16 cellular contexts compared by ENCODE assay signal in genomic region chr1:153531638-153532037, GRCh38. TPM values are rescaled to one million over a fixed set of nuclear protein-coding genes. Genes with fewer than 3 reads are reported as not detected.
DNase-seq lines count a peak whose midpoint lies in the region; ATAC-seq, FAIRE-seq and TF ChIP-seq lines count a peak whose summit lies in the region.
"Had no signal": no experiment of that assay in that cellular context is flagged by ENCODE, and none has a peak within 500 bp of the region (broad histone marks: within the 10 kb centered on the region; RNA-seq: fewer than 3 reads in every experiment).

No MANE protein-coding gene starts in this region.

- FAIRE-seq in endothelial cell of umbilical vein (lab: Jason Lieb, UNC): no peak
- FAIRE-seq: A204.1 had no signal

- H3K27me3 Mint-ChIP-seq in activated CD4-positive, alpha-beta T cell treated with anti-CD3 and anti-CD28 coated beads for 36 hours: no peaks in the 10 kb centered on the region
- H3K27me3 Mint-ChIP-seq in stimulated activated naive CD8-positive, alpha-beta T cell treated with anti-CD3 and anti-CD28 coated beads, Interleukin-15, amount 100 ng/mL, for 72 hours: no peaks in the 10 kb centered on the region
- H3K27me3 Mint-ChIP-seq: IgD-negative memory B cell; stimulated activated naive B cell treated with anti-CD40 and anti-IgM and Interleukin-4, amounts not matched to agents 10 μg/mL and 1 μg/mL and 100 μg/mL, for 72 hours had no signal

- H3K4me1 ChIP-seq in endothelial cell of umbilical vein (ENCODE audit: control insufficient read depth, extremely low read depth, insufficient read depth, low read length): peaks cover 42% of the 10 kb centered on the region

- BruUV-seq in endothelial cell of umbilical vein (replicated peaks; lab: Mats Ljungman, UMichigan): no TSS peak

- H3K27ac Mint-ChIP-seq in activated CD4-positive, alpha-beta T cell treated with anti-CD3 and anti-CD28 coated beads for 36 hours: peak overlapping the region; percentile 94
- H3K27ac Mint-ChIP-seq in stimulated activated naive CD8-positive, alpha-beta T cell treated with anti-CD3 and anti-CD28 coated beads, Interleukin-15, amount 100 ng/mL, for 72 hours: peak overlapping the region; percentile 85 to 92

- CTCF ChIA-PET in activated CD4-positive, alpha-beta T cell treated with anti-CD3 and anti-CD28 coated beads for 36 hours (lab: Charles Lee): interaction anchor here (0.6 to 5.4 kb wide), 24 partner anchors 9 to 340 kb away, joined by 3 to 97 read pairs (median 6); partner anchors contain the start of genes CHTOP, S100A2, S100A4 and S100A5
- CTCF ChIA-PET in endothelial cell of umbilical vein (lab: Charles Lee): interaction anchor here (0.9 to 5.8 kb wide), 14 partner anchors 8 to 176 kb away, joined by 3 to 216 read pairs (median 12); partner anchors contain the start of genes CHTOP, S100A1, S100A13 and S100A2

- peaks cover 17% of the 10 kb centered on the region for H3K36me3 Mint-ChIP-seq in activated CD4-positive, alpha-beta T cell treated with anti-CD3 and anti-CD28 coated beads for 36 hours (ENCODE audit: low read depth)

- H3K4me3 Mint-ChIP-seq in activated CD4-positive, alpha-beta T cell treated with anti-CD3 and anti-CD28 coated beads for 36 hours: no peak overlapping the region
- peak overlapping the region in 1 of 2 donors; percentile 31 for H3K4me3 Mint-ChIP-seq in stimulated activated naive CD8-positive, alpha-beta T cell treated with anti-CD3 and anti-CD28 coated beads, Interleukin-15, amount 100 ng/mL, for 72 hours
- H3K4me3 Mint-ChIP-seq: stimulated activated naive B cell treated with anti-CD40 and anti-IgM and Interleukin-4, amounts not matched to agents 10 μg/mL and 1 μg/mL and 100 μg/mL, for 72 hours had no signal

- H3K36me3 ChIP-seq in WERI-Rb-1 (no peaks in the 10 kb centered on the region), endothelial cell of umbilical vein (ENCODE audit: control insufficient read depth in 2 of 2, extremely low read depth in 1 of 2, insufficient read depth in 2 of 2, low read length in 2 of 2) (no peaks in the 10 kb centered on the region)
- H3K36me3 ChIP-seq: right atrium auricular region had no signal

- dilution Hi-C loops in endothelial cell of umbilical vein (cut with MboI; ENCODE audit: extremely low pct_ligation_motif_present, low sequenced_read_pairs): no loop called here

- peak overlapping the region; percentile 50 for H3K4me2 ChIP-seq in endothelial cell of umbilical vein (ENCODE audit: insufficient read depth, low read length)

- no peak overlapping the region for H2AFZ ChIP-seq in endothelial cell of umbilical vein (ENCODE audit: low read depth, low read length)

- no peak for DNase-seq in activated CD4-positive, alpha-beta T cell treated with anti-CD3 and anti-CD28 coated beads for 36 hours
- no peak for DNase-seq in activated CD4-positive, alpha-beta T cell treated with anti-CD3 and anti-CD28 coated beads, Interleukin-2, amount 50 U/mL, for 4 hours
- peak; percentile 71 for DNase-seq in WERI-Rb-1
- no peak for DNase-seq in endothelial cell of umbilical vein (ENCODE audit: low read depth, low spot score)
- no peak for DNase-seq in stimulated activated naive CD8-positive, alpha-beta T cell treated with anti-CD3 and anti-CD28 coated beads, Interleukin-15, amount 100 ng/mL, for 72 hours
- DNase-seq: cerebellar nuclear complex; NCI-H1105; stimulated activated naive B cell treated with anti-CD40 and anti-IgM and Interleukin-4, amounts not matched to agents 10 μg/mL and 1 μg/mL and 100 μg/mL, for 72 hours had no signal

- POLR2A ChIA-PET in activated CD4-positive, alpha-beta T cell treated with anti-CD3 and anti-CD28 coated beads for 36 hours (lab: Charles Lee): interaction anchor here (0.6 to 2.1 kb wide), 12 partner anchors 9 to 459 kb away, joined by 3 to 14 read pairs (median 4); partner anchors contain the start of genes CHTOP, RPS27, S100A4 and S100A5
- POLR2A ChIA-PET in endothelial cell of umbilical vein (lab: Charles Lee): interaction anchor here (0.8 to 3.0 kb wide), 4 partner anchors 11 to 37 kb away, joined by 3 to 14 read pairs (median 3); partner anchors contain the start of gene S100A4

- peaks cover 50% of the 10 kb centered on the region for H3K4me1 Mint-ChIP-seq in activated CD4-positive, alpha-beta T cell treated with anti-CD3 and anti-CD28 coated beads for 36 hours
- H3K4me1 Mint-ChIP-seq in stimulated activated naive CD8-positive, alpha-beta T cell treated with anti-CD3 and anti-CD28 coated beads, Interleukin-15, amount 100 ng/mL, for 72 hours: peaks cover 59% of the 10 kb centered on the region

- intact Hi-C loops in activated CD4-positive, alpha-beta T cell treated with anti-CD3 and anti-CD28 coated beads for 36 hours (cut with DNase I, micrococcal nuclease): loop anchor here (1.0 to 10.0 kb wide), 6 partner anchors 20 to 433 kb away; partner anchors contain the start of genes CREB3L4 (in 2 of the 2), SLC39A1 (in 2 of the 2), ILF2 (in 1 of the 2) and INTS3 (in 1 of the 2)
- intact Hi-C loops in endothelial cell of umbilical vein (cut with micrococcal nuclease): no loop called here

- H3K79me2 ChIP-seq in endothelial cell of umbilical vein (ENCODE audit: control insufficient read depth, insufficient read depth, low read length): peaks cover 15% of the 10 kb centered on the region

- no peaks in the 10 kb centered on the region for H3K9me3 Mint-ChIP-seq in activated CD4-positive, alpha-beta T cell treated with anti-CD3 and anti-CD28 coated beads for 36 hours (ENCODE audit: low read depth)
- H3K9me3 Mint-ChIP-seq in stimulated activated naive CD8-positive, alpha-beta T cell treated with anti-CD3 and anti-CD28 coated beads, Interleukin-15, amount 100 ng/mL, for 72 hours: no peaks in the 10 kb centered on the region
- H3K9me3 Mint-ChIP-seq: IgD-negative memory B cell; stimulated activated naive B cell treated with anti-CD40 and anti-IgM and Interleukin-4, amounts not matched to agents 10 μg/mL and 1 μg/mL and 100 μg/mL, for 72 hours had no signal

- no peak overlapping the region for H3K9ac ChIP-seq in endothelial cell of umbilical vein (replicated peaks; ENCODE audit: extremely low read depth, insufficient read depth, low read length)

- no peak overlapping the region for H3K4me3 ChIP-seq in WERI-Rb-1 (ENCODE audit: low read depth, low read length)
- H3K4me3 ChIP-seq in endothelial cell of umbilical vein (replicated peaks in 1 of 3; ENCODE audit: insufficient read depth in 1 of 3, low read depth in 1 of 3, low read length in 3 of 3): no peak overlapping the region
- H3K4me3 ChIP-seq: right atrium auricular region had no signal

- ATAC-seq in activated CD4-positive, alpha-beta T cell treated with anti-CD3 and anti-CD28 coated beads for 36 hours: no peak
- ATAC-seq in stimulated activated naive CD8-positive, alpha-beta T cell treated with anti-CD3 and anti-CD28 coated beads, Interleukin-15, amount 100 ng/mL, for 72 hours: no peak
- ATAC-seq in HG03196 (IDR thresholded peaks at IDR 0.05; ENCODE audit: unreplicated experiment) (no peak), HG03139 (IDR thresholded peaks at IDR 0.05; ENCODE audit: unreplicated experiment) (no peak), GM18868 (IDR thresholded peaks at IDR 0.05; ENCODE audit: unreplicated experiment) (no peak)
- ATAC-seq: stimulated activated naive B cell treated with anti-CD40 and anti-IgM and Interleukin-4, amounts not matched to agents 10 μg/mL and 1 μg/mL and 100 μg/mL, for 72 hours had no signal

- H3K9me3 ChIP-seq in WERI-Rb-1 (ENCODE audit: severe bottlenecking): no peaks in the 10 kb centered on the region
- no peaks in the 10 kb centered on the region for H3K9me3 ChIP-seq in endothelial cell of umbilical vein (replicated peaks; ENCODE audit: control insufficient read depth, insufficient read depth, low read length)
- H3K9me3 ChIP-seq: right atrium auricular region had no signal

- TF ChIP-seq POLR2A in endothelial cell of umbilical vein (IDR thresholded peaks at IDR 0.05; ENCODE audit: low read depth, low read length): no peak

- no peaks in the 10 kb centered on the region for H3K9me1 ChIP-seq in endothelial cell of umbilical vein (replicated peaks; ENCODE audit: control insufficient read depth, extremely low read depth, insufficient read depth, low read length)

- TF ChIP-seq CTCF in WERI-Rb-1 (IDR thresholded peaks at IDR 0.05; ENCODE audit: low read depth, low read length): no peak
- no peak for TF ChIP-seq CTCF in endothelial cell of umbilical vein (IDR thresholded peaks at IDR 0.05; ENCODE audit: extremely low read depth in 1 of 2, insufficient read depth in 1 of 2, low read depth in 1 of 2, low read length in 2 of 2)

- H3K27me3 ChIP-seq in WERI-Rb-1 (ENCODE audit: insufficient read depth, low read depth, severe bottlenecking) (no peaks in the 10 kb centered on the region), endothelial cell of umbilical vein (ENCODE audit: control insufficient read depth in 2 of 2, insufficient read depth in 2 of 2, low read length in 2 of 2) (no peaks in the 10 kb centered on the region)
- H3K27me3 ChIP-seq: right atrium auricular region had no signal

- H3K27ac ChIP-seq in WERI-Rb-1: peak overlapping the region; percentile 81
- no peak overlapping the region for H3K27ac ChIP-seq in endothelial cell of umbilical vein (ENCODE audit: insufficient read depth, low read depth, low read length)

- no peaks in the 10 kb centered on the region for H4K20me1 ChIP-seq in endothelial cell of umbilical vein (replicated peaks; ENCODE audit: control insufficient read depth, extremely low read depth, insufficient read depth, low read length)

RNA-seq across cellular contexts. Expression of gene S100A6, which starts 4.2 kb away (rescaled TPM):
- 100 to 1,000 TPM; 219 to 349 TPM for total RNA-seq in activated CD4-positive, alpha-beta T cell treated with anti-CD3 and anti-CD28 coated beads for 36 hours
- total RNA-seq in endothelial cell of umbilical vein: 908 and 937 TPM in 2 replicates
- 552 and 1,048 TPM in 2 replicates for polyA plus RNA-seq in endothelial cell of umbilical vein
- 546 and 836 TPM in 2 replicates for polyA plus RNA-seq in endothelial cell of umbilical vein (2011; cell fraction: cytosol; rRNA removed)
- 165 and 192 TPM in 2 replicates for polyA plus RNA-seq in endothelial cell of umbilical vein (2011; cell fraction: nucleus; rRNA removed)
- 1,329 and 2,007 TPM in 2 replicates for polyA plus RNA-seq in endothelial cell of umbilical vein (2012)
- 399 and 432 TPM in 2 replicates for polyA minus RNA-seq in endothelial cell of umbilical vein
- 1,781 TPM for polyA minus RNA-seq in endothelial cell of umbilical vein (2011; cell fraction: cytosol; rRNA and poly(A)+ RNA removed)
- polyA minus RNA-seq in endothelial cell of umbilical vein (2011; cell fraction: nucleus; rRNA and poly(A)+ RNA removed): 44.4 and 69.7 TPM in 2 replicates
- total RNA-seq: OCI-LY7 had no signal

RNA-seq across cellular contexts. Expression of gene S100A5, which starts 9.1 kb away (rescaled TPM):
- 1 to 10 TPM; 2.4 to 3.4 TPM for total RNA-seq in activated CD4-positive, alpha-beta T cell treated with anti-CD3 and anti-CD28 coated beads for 36 hours
- total RNA-seq in endothelial cell of umbilical vein: not detected in 2 replicates
- not detected in 2 replicates for polyA plus RNA-seq in endothelial cell of umbilical vein
- polyA plus RNA-seq in endothelial cell of umbilical vein (2011; cell fraction: cytosol; rRNA removed): not detected in 2 replicates
- not detected in 2 replicates for polyA plus RNA-seq in endothelial cell of umbilical vein (2011; cell fraction: nucleus; rRNA removed)
- polyA plus RNA-seq in endothelial cell of umbilical vein (2012): not detected in 2 replicates
- polyA minus RNA-seq in endothelial cell of umbilical vein: not detected in 2 replicates
- polyA minus RNA-seq in endothelial cell of umbilical vein (2011; cell fraction: cytosol; rRNA and poly(A)+ RNA removed): not detected
- polyA minus RNA-seq in endothelial cell of umbilical vein (2011; cell fraction: nucleus; rRNA and poly(A)+ RNA removed): not detected in 2 replicates
- total RNA-seq: H4, OCI-LY7, right atrium auricular region had no signal

RNA-seq across cellular contexts. Expression of gene S100A4, which starts 14.0 kb away (rescaled TPM):
- total RNA-seq in activated CD4-positive, alpha-beta T cell treated with anti-CD3 and anti-CD28 coated beads for 36 hours: 100 to 1,000 TPM in 1 of 2 experiments, 10 to 100 TPM in 1; 84.8 to 166 TPM
- total RNA-seq in endothelial cell of umbilical vein: not detected in 2 replicates
- 0.62 and 1.1 TPM in 2 replicates for polyA plus RNA-seq in endothelial cell of umbilical vein
- polyA plus RNA-seq in endothelial cell of umbilical vein (2011; cell fraction: cytosol; rRNA removed): 0.49 and 0.61 TPM in 2 replicates
- polyA plus RNA-seq in endothelial cell of umbilical vein (2011; cell fraction: nucleus; rRNA removed): 0.53 TPM in 1 of 2 replicates, not detected in the other
- polyA plus RNA-seq in endothelial cell of umbilical vein (2012): 0.55 and 0.67 TPM in 2 replicates
- not detected in 2 replicates for polyA minus RNA-seq in endothelial cell of umbilical vein
- 392 TPM for polyA minus RNA-seq in endothelial cell of umbilical vein (2011; cell fraction: cytosol; rRNA and poly(A)+ RNA removed)
- polyA minus RNA-seq in endothelial cell of umbilical vein (2011; cell fraction: nucleus; rRNA and poly(A)+ RNA removed): 1.6 TPM in 1 of 2 replicates, not detected in the other

RNA-seq across cellular contexts. Expression of gene S100A3, which starts 17.4 kb away (rescaled TPM):
- total RNA-seq in activated CD4-positive, alpha-beta T cell treated with anti-CD3 and anti-CD28 coated beads for 36 hours: not detected
- total RNA-seq in endothelial cell of umbilical vein: 0.42 TPM in 1 of 2 replicates, not detected in the other
- 1.3 and 1.9 TPM in 2 replicates for polyA plus RNA-seq in endothelial cell of umbilical vein
- polyA plus RNA-seq in endothelial cell of umbilical vein (2011; cell fraction: cytosol; rRNA removed): 0.98 and 1.2 TPM in 2 replicates
- polyA plus RNA-seq in endothelial cell of umbilical vein (2011; cell fraction: nucleus; rRNA removed): 0.26 and 0.76 TPM in 2 replicates
- polyA plus RNA-seq in endothelial cell of umbilical vein (2012): 2.2 and 2.3 TPM in 2 replicates
- not detected in 2 replicates for polyA minus RNA-seq in endothelial cell of umbilical vein
- not detected for polyA minus RNA-seq in endothelial cell of umbilical vein (2011; cell fraction: cytosol; rRNA and poly(A)+ RNA removed)
- polyA minus RNA-seq in endothelial cell of umbilical vein (2011; cell fraction: nucleus; rRNA and poly(A)+ RNA removed): not detected in 2 replicates
- total RNA-seq: OCI-LY7 had no signal
- polyA plus RNA-seq: IgD-negative memory B cell had no signal

RNA-seq across cellular contexts. Expression of gene S100A2, which starts 34.0 kb away (rescaled TPM):
- total RNA-seq in activated CD4-positive, alpha-beta T cell treated with anti-CD3 and anti-CD28 coated beads for 36 hours: 1 to 10 TPM; 3.3 to 7.0 TPM
- total RNA-seq in endothelial cell of umbilical vein: 4.0 and 4.4 TPM in 2 replicates
- polyA plus RNA-seq in endothelial cell of umbilical vein: 3.9 and 4.3 TPM in 2 replicates
- 4.4 and 4.6 TPM in 2 replicates for polyA plus RNA-seq in endothelial cell of umbilical vein (2011; cell fraction: cytosol; rRNA removed)
- polyA plus RNA-seq in endothelial cell of umbilical vein (2011; cell fraction: nucleus; rRNA removed): 5.0 and 5.6 TPM in 2 replicates
- polyA plus RNA-seq in endothelial cell of umbilical vein (2012): 2.2 and 4.0 TPM in 2 replicates
- 1.2 TPM in 1 of 2 replicates, not detected in the other for polyA minus RNA-seq in endothelial cell of umbilical vein
- polyA minus RNA-seq in endothelial cell of umbilical vein (2011; cell fraction: cytosol; rRNA and poly(A)+ RNA removed): 3.6 TPM
- not detected in 2 replicates for polyA minus RNA-seq in endothelial cell of umbilical vein (2011; cell fraction: nucleus; rRNA and poly(A)+ RNA removed)
- total RNA-seq: right atrium auricular region had no signal
- polyA plus RNA-seq: IgD-negative memory B cell had no signal

Comparison
In these comparisons a context has a peak if more than half of its experiments do, and no peak if none do; other contexts are left out.
1. RNA of gene S100A4, which starts 14.0 kb away (total RNA-seq): 84.8 to 166 TPM in activated CD4-positive, alpha-beta T cell treated with anti-CD3 and anti-CD28 coated beads for 36 hours; not detected in endothelial cell of umbilical vein; every median in the first group is over 10 times any median in the second.